12 cellular contexts compared by ENCODE assay signal in genomic region chr11:72227316-72228228, GRCh38. TPM values are rescaled to one million over a fixed set of nuclear protein-coding genes. Genes with fewer than 3 reads are reported as not detected.
DNase-seq lines count a peak whose midpoint lies in the region; ATAC-seq and TF ChIP-seq lines count a peak whose summit lies in the region.
"Had no signal": no experiment of that assay in that cellular context is flagged by ENCODE, and none has a peak within 500 bp of the region (broad histone marks: within the 10 kb centered on the region; RNA-seq: fewer than 3 reads in every experiment).

No MANE protein-coding gene starts in this region.

- peaks cover 17% of the 10 kb centered on the region for H3K4me1 Mint-ChIP-seq in type B pancreatic cell (ENCODE audit: unreplicated experiment)

- no peaks in the 10 kb centered on the region for H3K27me3 Mint-ChIP-seq in type B pancreatic cell
- H3K27me3 Mint-ChIP-seq: B cell had no signal

- no peak for TF ChIP-seq CTCF in type B pancreatic cell (conservative IDR thresholded peaks at IDR 0.05)

- peak overlapping the region; percentile 60 for H3K4me3 Mint-ChIP-seq in type B pancreatic cell
- H3K4me3 Mint-ChIP-seq: B cell had no signal

- H3K27ac Mint-ChIP-seq in type B pancreatic cell = no peak overlapping the region
- H3K27ac Mint-ChIP-seq: B cell had no signal

- H3K9me3 Mint-ChIP-seq in type B pancreatic cell = no peaks in the 10 kb centered on the region

- ATAC-seq in HG02642 (IDR thresholded peaks at IDR 0.05; ENCODE audit: poor library complexity, unreplicated experiment) (no peak), GM18867 (IDR thresholded peaks at IDR 0.05; ENCODE audit: unreplicated experiment) (no peak)

- peaks cover 15% of the 10 kb centered on the region for H3K36me3 Mint-ChIP-seq in type B pancreatic cell

- DNase-seq in activated effector memory CD4-positive, alpha-beta T cell treated with anti-CD3 and anti-CD28 coated beads, Interleukin-2, amount 50 U/mL, for 16 hours = peak; percentile 49
- no peak for DNase-seq in activated effector memory CD4-positive, alpha-beta T cell treated with Interleukin-2 at 50 U/mL for 16 hours
- DNase-seq in NCI-H446 treated with DMSO at 0.1 percent for 48 hours (lab: John Stamatoyannopoulos, UW) (peak; percentile 5), globus pallidus (ENCODE audit: low spot score) (peak; percentile 55), type B pancreatic cell (ENCODE audit: extremely low spot score, unreplicated experiment) (peak; percentile 57), HuH-7.5 (ENCODE audit: low spot score) (no peak)
- DNase-seq: kidney glomerular epithelial cell, RPMI8226 had no signal

RNA-seq across cellular contexts. Expression of gene INPPL1, which starts 3.0 kb away (rescaled TPM):
- total RNA-seq in type B pancreatic cell (ENCODE audit: low replicate concordance) = 179 and 231 TPM in 2 replicates

RNA-seq across cellular contexts. Expression of gene FOLR2, which starts 11.0 kb away (rescaled TPM):
- not detected in 2 replicates for total RNA-seq in type B pancreatic cell (ENCODE audit: low replicate concordance)
- total RNA-seq: dermis blood vessel endothelial cell had no signal

RNA-seq across cellular contexts. Expression of gene PHOX2A, which starts 16.4 kb away (rescaled TPM):
- total RNA-seq in type B pancreatic cell (ENCODE audit: low replicate concordance) = 2.8 and 3.0 TPM in 2 replicates
- total RNA-seq: B cell, dermis blood vessel endothelial cell had no signal

RNA-seq across cellular contexts. Expression of gene FOLR1, which starts 35.6 kb away (rescaled TPM):
- 2.7 and 6.7 TPM in 2 replicates for total RNA-seq in type B pancreatic cell (ENCODE audit: low replicate concordance)
- total RNA-seq: B cell had no signal

Comparison
In these comparisons a context has a peak if more than half of its experiments do, and no peak if none do; other contexts are left out.
1. DNase-seq: peak in activated effector memory CD4-positive, alpha-beta T cell treated with anti-CD3 and anti-CD28 coated beads, Interleukin-2, amount 50 U/mL, for 16 hours (single experiment), NCI-H446 treated with DMSO at 0.1 percent for 48 hours (single experiment), globus pallidus (single experiment) and type B pancreatic cell (single experiment); none in activated effector memory CD4-positive, alpha-beta T cell treated with Interleukin-2 at 50 U/mL for 16 hours (single experiment) and HuH-7.5 (single experiment).